8 cellular contexts compared by ENCODE assay signal in the genomic region with DNA sequence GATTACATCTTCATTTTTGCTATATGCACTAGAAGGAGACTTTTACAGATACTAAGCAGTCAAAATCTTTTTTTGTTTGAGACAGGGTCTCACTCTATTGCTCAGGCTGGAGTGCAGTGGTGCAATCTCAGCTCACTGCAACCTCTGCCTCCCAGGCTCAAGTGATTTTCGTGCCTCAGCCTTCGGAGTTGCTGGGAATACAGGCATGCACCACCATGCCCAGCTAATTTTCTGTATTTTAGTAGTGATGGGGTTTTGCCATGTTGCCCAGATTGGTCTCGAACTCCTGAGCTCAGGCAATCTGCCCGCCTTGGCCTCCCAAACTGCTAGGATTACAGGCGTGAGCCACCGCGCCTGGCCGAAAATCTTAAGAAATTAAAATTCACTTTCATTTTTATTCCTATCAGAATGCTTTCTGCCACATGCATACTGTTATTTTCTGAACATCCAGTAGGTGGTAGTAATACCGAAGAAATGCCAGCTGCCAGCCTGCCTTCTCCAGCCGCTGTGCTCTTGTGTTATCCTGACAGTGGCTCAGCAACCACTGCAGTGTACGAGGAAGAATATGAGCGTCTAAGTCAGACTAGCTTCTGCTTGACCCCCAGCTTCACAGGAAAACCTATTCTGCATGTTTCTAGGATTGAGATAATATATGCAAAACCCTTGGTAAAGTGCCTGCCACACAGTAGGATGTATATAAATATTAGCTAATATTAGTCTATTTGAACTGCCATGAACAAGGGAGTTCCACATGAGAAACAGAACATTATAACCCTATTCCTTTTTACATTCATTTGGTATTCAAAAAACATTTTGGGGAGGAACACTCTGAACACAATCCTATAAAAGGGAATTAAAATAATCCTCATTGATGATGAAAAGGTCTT. TPM values are rescaled to one million over a fixed set of nuclear protein-coding genes. Genes with fewer than 3 reads are reported as not detected.
DNase-seq lines count a peak whose midpoint lies in the region; ATAC-seq and TF ChIP-seq lines count a peak whose summit lies in the region.

No MANE protein-coding gene starts in this region.

- no peaks in the 10 kb centered on the region for H3K27me3 Mint-ChIP-seq in brain

- H3K36me3 Mint-ChIP-seq in brain: peaks cover 7% of the 10 kb centered on the region

- peaks cover 5% of the 10 kb centered on the region for H3F3A ChIP-seq in smooth muscle cell (ENCODE audit: low read depth)

- H3K4me3 ChIP-seq in smooth muscle cell: no peak overlapping the region

- no peaks in the 10 kb centered on the region for H3K9me3 ChIP-seq in smooth muscle cell (replicated peaks; ENCODE audit: low read depth)

- 69% methylated on average over 12 of the region's 12 CpGs for WGBS in smooth muscle cell (ENCODE audit: low lambda C conversion rate)

- H3K4me1 Mint-ChIP-seq in brain: peaks cover 13% of the 10 kb centered on the region

- no peak overlapping the region for H2AFZ ChIP-seq in smooth muscle cell (ENCODE audit: low read depth)

- H3K36me3 ChIP-seq in smooth muscle cell (ENCODE audit: low read depth): no peaks in the 10 kb centered on the region

- peak; percentile 72 for ATAC-seq in HG02763 (IDR thresholded peaks at IDR 0.05; ENCODE audit: unreplicated experiment)

- peak; percentile 8 for DNase-seq in NK-92 treated with Interleukin-12 subunit alpha and Interleukin-12 subunit beta, amount 100 ng/mL, for 24 hours (lab: John Stamatoyannopoulos, UW)
- DNase-seq in NK-92 (lab: John Stamatoyannopoulos, UW; ENCODE audit: unreplicated experiment) (no peak), NCI-H2029 (lab: John Stamatoyannopoulos, UW) (peak; percentile 72), T-helper 22 cell (ENCODE audit: low read depth) (peak; percentile 1), iPS-NIHi7 (ENCODE audit: extremely low spot score) (peak; percentile 60), smooth muscle cell (lab: John Stamatoyannopoulos, UW; ENCODE audit: unreplicated experiment) (no peak)

- H3K27ac ChIP-seq in smooth muscle cell (ENCODE audit: low read depth): no peak overlapping the region

- H3K4me1 ChIP-seq in smooth muscle cell (ENCODE audit: low read depth): no peaks in the 10 kb centered on the region

- peaks cover 0 to 6% (median 0%) of the 10 kb centered on the region in 5 experiments for H3K9me3 Mint-ChIP-seq in brain

- no peaks in the 10 kb centered on the region for H4K20me1 ChIP-seq in smooth muscle cell (ENCODE audit: low read depth)

- H3K4me3 Mint-ChIP-seq in brain: peak overlapping the region in 1 of 5 experiments; percentile 7

- H3K27me3 ChIP-seq in smooth muscle cell (ENCODE audit: low read depth): no peaks in the 10 kb centered on the region

- H3K4me2 ChIP-seq in smooth muscle cell: no peak overlapping the region

- no peaks in the 10 kb centered on the region for H3K79me2 ChIP-seq in smooth muscle cell (ENCODE audit: low read depth)

- no peak overlapping the region for H3K9ac ChIP-seq in smooth muscle cell (ENCODE audit: low read depth)

- H3K27ac Mint-ChIP-seq in brain: peak overlapping the region in 4 of 5 experiments; percentile 8 to 63 (median 12)

- TF ChIP-seq CTCF in brain (conservative IDR thresholded peaks at IDR 0.05): peak; percentile 64 to 81
- TF ChIP-seq CTCF in smooth muscle cell (IDR thresholded peaks at IDR 0.05; ENCODE audit: borderline replicate concordance, insufficient read depth, poor library complexity, severe bottlenecking): peak; percentile 56

RNA-seq across cellular contexts. Expression of a gene that starts 54.2 kb away (rescaled TPM):
- polyA plus RNA-seq in brain (ENCODE audit: insufficient read depth, low read depth, low replicate concordance) (6.2 TPM), smooth muscle cell (17.0 and 18.9 TPM in 2 replicates)
- 23.0 and 28.6 TPM in 2 replicates for total RNA-seq in smooth muscle cell

Comparison
In these comparisons a context has a peak if more than half of its experiments do, and no peak if none do; other contexts are left out.
1. DNase-seq: peak in NK-92 treated with Interleukin-12 subunit alpha and Interleukin-12 subunit beta, amount 100 ng/mL, for 24 hours (single experiment), NCI-H2029 (single experiment), T-helper 22 cell (single experiment) and iPS-NIHi7 (single experiment); none in NK-92 (single experiment) and smooth muscle cell (single experiment).